9 cellular contexts compared by ENCODE assay signal in the genomic region with DNA sequence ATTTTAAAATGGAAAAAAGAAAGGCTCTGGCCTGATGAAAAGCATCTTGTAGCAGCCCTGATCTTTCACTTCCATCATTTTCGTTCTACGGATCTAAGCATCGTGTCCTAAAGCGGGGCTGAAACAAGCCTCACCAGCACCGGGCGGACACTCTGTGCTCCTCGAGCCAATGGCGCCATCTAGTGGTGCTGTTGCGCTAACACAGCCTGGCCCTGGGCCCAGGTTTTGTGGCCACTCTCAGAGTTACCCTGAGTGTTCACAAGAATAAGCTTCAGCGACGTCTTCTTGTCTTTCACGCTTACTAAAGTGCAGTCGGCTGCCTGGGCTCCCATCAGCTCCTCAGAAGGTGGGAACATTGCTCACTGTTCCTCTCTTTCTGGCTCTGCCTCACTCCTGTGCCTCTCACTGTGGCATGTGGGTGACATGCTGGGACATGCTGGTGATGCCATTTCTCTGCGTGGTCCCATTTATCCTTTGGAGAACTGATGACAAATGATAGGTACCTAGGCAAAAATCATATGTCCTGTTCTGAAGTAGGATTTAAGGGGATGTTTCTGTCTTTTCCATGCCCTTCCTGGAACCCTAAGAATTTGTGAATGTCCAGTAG. TPM values are rescaled to one million over a fixed set of nuclear protein-coding genes. Genes with fewer than 3 reads are reported as not detected.
DNase-seq lines count a peak whose midpoint lies in the region; ATAC-seq and TF ChIP-seq lines count a peak whose summit lies in the region.
"Had no signal": no experiment of that assay in that cellular context is flagged by ENCODE, and none has a peak within 500 bp of the region (broad histone marks: within the 10 kb centered on the region; RNA-seq: fewer than 3 reads in every experiment).

No MANE protein-coding gene starts in this region.

- H3K27ac ChIP-seq in C4-2B: no peak overlapping the region

- ATAC-seq in GM19025 (IDR thresholded peaks at IDR 0.05; ENCODE audit: low read depth, unreplicated experiment): peak; percentile 92
- ATAC-seq in HG03135 (IDR thresholded peaks at IDR 0.05; ENCODE audit: unreplicated experiment): peak; percentile 92

- DNase-seq in NCI-H2227 treated with DMSO at 0.1 percent for 48 hours (lab: John Stamatoyannopoulos, UW) (peak; percentile 37), dedifferentiated amniotic fluid mesenchymal stem cell (ENCODE audit: extremely low spot score) (peak; percentile 68), lung microvascular endothelial cell (ENCODE audit: low read depth in 2 of 2) (peak; percentile 73 to 84)
- peak; percentile 86 for DNase-seq in activated CD4-positive, alpha-beta T cell treated with anti-CD3 and anti-CD28 coated beads for 48 hours
- peak; percentile 61 for DNase-seq in stimulated activated CD8-positive, alpha-beta memory T cell treated with anti-CD3 and anti-CD28 coated beads, Interleukin-15, amount 100 ng/mL, for 1 hour (ENCODE audit: low read depth)

- peak; percentile 97 for TF ChIP-seq CTCF in C4-2B (conservative IDR thresholded peaks at IDR 0.05)

RNA-seq across cellular contexts. Expression of a gene that starts 32.7 kb away (rescaled TPM):
- not detected in 2 replicates for total RNA-seq in lung microvascular endothelial cell
- total RNA-seq: T-helper 2 cell treated with Interferon-gamma antibody and Interleukin-4, amounts not matched to agents 100 ng/mL and 5 ng/mL, for 36 hours had no signal

RNA-seq across cellular contexts. Expression of a gene that starts 41.0 kb away (rescaled TPM):
- not detected in 2 replicates for total RNA-seq in lung microvascular endothelial cell
